In genomic region chr2:235670974-235671787, GRCh38 we compare ENCODE assay signal across 8 cellular contexts.
DNase-seq lines count a peak whose midpoint lies in the region; TF ChIP-seq lines count a peak whose summit lies in the region.

No MANE protein-coding gene starts in this region.

- no peak overlapping the region for H3K4me3 ChIP-seq in CD8-positive, alpha-beta memory T cell (ENCODE audit: low read length)
- H3K4me3 ChIP-seq in coronary artery: peak overlapping the region; percentile 75
- no peak overlapping the region for H3K4me3 ChIP-seq in MG63

- no peaks in the 10 kb centered on the region for H3K27me3 ChIP-seq in CD8-positive, alpha-beta memory T cell (ENCODE audit: insufficient read depth, low read length, poor library complexity, severe bottlenecking)
- H3K27me3 ChIP-seq in MG63: no peaks in the 10 kb centered on the region

- H3K9me3 Mint-ChIP-seq in CD8-positive, alpha-beta memory T cell: no peaks in the 10 kb centered on the region
- no peaks in the 10 kb centered on the region for H3K9me3 Mint-ChIP-seq in neural crest cell

- DNase-seq in CD8-positive, alpha-beta memory T cell: no peak
- DNase-seq in NCI-H146 treated with DMSO at 0.1 percent for 48 hours (lab: John Stamatoyannopoulos, UW; ENCODE audit: unreplicated experiment) (peak; percentile 29), coronary artery (ENCODE audit: low spot score) (no peak), neural crest cell (ENCODE audit: low read depth, low spot score) (no peak), germinal center (ENCODE audit: low spot score) (no peak), MG63 (no peak), ureter (ENCODE audit: low spot score) (no peak)
- no peak for DNase-seq in activated naive CD4-positive, alpha-beta T cell treated with Interleukin-2 at 50 U/mL for 16 hours

- H3K4me1 Mint-ChIP-seq in CD8-positive, alpha-beta memory T cell: peaks cover 18 to 53% (median 36%) of the 10 kb centered on the region in 3 donors
- H3K4me1 Mint-ChIP-seq in neural crest cell: peaks cover 39% of the 10 kb centered on the region

- POLR2A ChIA-PET in CD8-positive, alpha-beta memory T cell (lab: Charles Lee): no interaction called here

- H3K36me3 ChIP-seq in CD8-positive, alpha-beta memory T cell (ENCODE audit: insufficient read depth, low read length): no peaks in the 10 kb centered on the region
- H3K36me3 ChIP-seq in MG63: no peaks in the 10 kb centered on the region

- H3K27ac Mint-ChIP-seq in CD8-positive, alpha-beta memory T cell: peak overlapping the region in 4 of 8 donors; percentile 57 to 90 (median 71)
- no peak overlapping the region for H3K27ac Mint-ChIP-seq in neural crest cell (ENCODE audit: unreplicated experiment)

- CTCF ChIA-PET in CD8-positive, alpha-beta memory T cell (lab: Charles Lee): no interaction called here

- no peak overlapping the region for H3K27ac ChIP-seq in CD8-positive, alpha-beta memory T cell (ENCODE audit: low read depth, low read length)
- no peak overlapping the region for H3K27ac ChIP-seq in coronary artery

- H3K4me3 Mint-ChIP-seq in CD8-positive, alpha-beta memory T cell: peak overlapping the region; percentile 57 to 89 (median 85)
- H3K4me3 Mint-ChIP-seq in neural crest cell: peak overlapping the region; percentile 87

- TF ChIP-seq CTCF in coronary artery (IDR thresholded peaks at IDR 0.05) (no peak), neural crest cell (conservative IDR thresholded peaks at IDR 0.05) (no peak)

- H3K9me3 ChIP-seq in CD8-positive, alpha-beta memory T cell (ENCODE audit: low read length): no peaks in the 10 kb centered on the region
- H3K9me3 ChIP-seq in MG63: no peaks in the 10 kb centered on the region

- peaks cover 27 to 45% of the 10 kb centered on the region in 2 donors for H3K27me3 Mint-ChIP-seq in CD8-positive, alpha-beta memory T cell
- H3K27me3 Mint-ChIP-seq in neural crest cell (ENCODE audit: low read depth): peaks cover 19% of the 10 kb centered on the region

- no peaks in the 10 kb centered on the region for H3K4me1 ChIP-seq in CD8-positive, alpha-beta memory T cell (ENCODE audit: insufficient read depth, low read length)

- no peaks in the 10 kb centered on the region for H3K36me3 Mint-ChIP-seq in CD8-positive, alpha-beta memory T cell
- H3K36me3 Mint-ChIP-seq in neural crest cell (ENCODE audit: low read depth): no peaks in the 10 kb centered on the region
